In genomic region chr14:90674043-90674670, GRCh38 we compare ENCODE assay signal across 20 cellular contexts.
DNase-seq lines count a peak whose midpoint lies in the region; ATAC-seq and TF ChIP-seq lines count a peak whose summit lies in the region.
"Had no signal": no experiment of that assay in that cellular context is flagged by ENCODE, and none has a peak within 500 bp of the region (broad histone marks: within the 10 kb centered on the region; RNA-seq: fewer than 3 reads in every experiment).

No MANE protein-coding gene starts in this region.

- POLR2A ChIA-PET in WTC11 (lab: Charles Lee): no interaction called here

- ATAC-seq in heart left ventricle: peak; percentile 44 to 74 (median 62)
- ATAC-seq in Right ventricle myocardium inferior: no peak
- ATAC-seq in WTC11: peak; percentile 53
- ATAC-seq in GM21423 (IDR thresholded peaks at IDR 0.05; ENCODE audit: unreplicated experiment): no peak
- no peak for ATAC-seq in HG02840 (IDR thresholded peaks at IDR 0.05; ENCODE audit: low FRiP score, unreplicated experiment)
- ATAC-seq in stimulated activated memory B cell treated with anti-CD40 and anti-IgM and Interleukin-4, amounts not matched to agents 10 μg/mL and 1 μg/mL and 100 μg/mL, for 72 hours: no peak
- ATAC-seq: K562; naive thymus-derived CD8-positive, alpha-beta T cell had no signal

- peak in 3 of 5 donors; percentile 30 to 48 (median 47) for DNase-seq in heart left ventricle
- DNase-seq in Right ventricle myocardium inferior (ENCODE audit: missing footprints): no peak
- no peak for DNase-seq in WTC11 (ENCODE audit: low spot score)
- no peak for DNase-seq in kidney glomerular epithelial cell (lab: John Stamatoyannopoulos, UW)
- DNase-seq: activated CD4-positive, alpha-beta memory T cell treated with anti-CD3 and anti-CD28 coated beads for 36 hours; activated T-cell treated with anti-CD3 and anti-CD28 coated beads, Interleukin-2, amount 50 U/mL, for 24 hours; CD8-positive, alpha-beta memory T cell; EL; naive thymus-derived CD8-positive, alpha-beta T cell; NCI-H1436; stimulated activated CD4-positive, alpha-beta T cell treated with anti-CD3 and anti-CD28 coated beads, Interleukin-12 subunit alpha, Interleukin-12 subunit beta, amount 100 ng/mL, for 4 hours; stimulated activated naive CD4-positive, alpha-beta T cell treated with Interleukin-2 at 50 U/mL for 16 hours; uterus had no signal

- H3K4me3 Mint-ChIP-seq in WTC11: no peak overlapping the region
- H3K4me3 Mint-ChIP-seq in stimulated activated memory B cell treated with anti-CD40 and anti-IgM and Interleukin-4, amounts not matched to agents 10 μg/mL and 1 μg/mL and 100 μg/mL, for 72 hours: no peak overlapping the region
- H3K4me3 Mint-ChIP-seq: activated CD4-positive, alpha-beta memory T cell treated with anti-CD3 and anti-CD28 coated beads for 36 hours; activated T-cell treated with anti-CD3 and anti-CD28 coated beads, Interleukin-2, amount 50 U/mL, for 24 hours; CD8-positive, alpha-beta memory T cell; naive thymus-derived CD8-positive, alpha-beta T cell had no signal

- CTCF ChIA-PET in WTC11 (lab: Charles Lee): interaction anchor here (0.6 kb wide), 1 partner anchor 66 kb away, joined by 5 read pairs; no protein-coding TSS in a partner anchor

- TF ChIP-seq POLR2A in heart left ventricle (IDR thresholded peaks at IDR 0.05): no peak

- H3K27ac ChIP-seq in heart left ventricle (peak overlapping the region in 10 of 12 donors; percentile 2 to 70 (median 60)), muscle layer of colon (ENCODE audit: low read depth, low read length) (peak overlapping the region; percentile 48)
- H3K27ac ChIP-seq: HL-60 had no signal

- no peak for TF ChIP-seq CTCF in heart left ventricle (IDR thresholded peaks at IDR 0.05)
- TF ChIP-seq CTCF in WTC11 (IDR thresholded peaks at IDR 0.05): no peak

- H3K9me3 Mint-ChIP-seq in WTC11: peaks cover 9% of the 10 kb centered on the region
- peaks cover 6% of the 10 kb centered on the region for H3K9me3 Mint-ChIP-seq in stimulated activated memory B cell treated with anti-CD40 and anti-IgM and Interleukin-4, amounts not matched to agents 10 μg/mL and 1 μg/mL and 100 μg/mL, for 72 hours

- H3K4me1 Mint-ChIP-seq in WTC11: peaks cover 5% of the 10 kb centered on the region; the same call in 1 of the 2 replicates
- peaks cover 12% of the 10 kb centered on the region for H3K4me1 Mint-ChIP-seq in stimulated activated memory B cell treated with anti-CD40 and anti-IgM and Interleukin-4, amounts not matched to agents 10 μg/mL and 1 μg/mL and 100 μg/mL, for 72 hours

- H3K4me1 ChIP-seq in heart left ventricle (peaks cover 0 to 65% (median 29%) of the 10 kb centered on the region in 12 donors), muscle layer of colon (ENCODE audit: insufficient read depth, low read length) (peaks cover 56% of the 10 kb centered on the region)
- H3K4me1 ChIP-seq: uterus had no signal

- H3K4me3 ChIP-seq in heart left ventricle (no peak overlapping the region), muscle layer of colon (ENCODE audit: low read depth in 1 of 2, low read length in 2 of 2) (no peak overlapping the region)
- H3K4me3 ChIP-seq: K562, uterus had no signal

- no peak overlapping the region for H3K9ac ChIP-seq in muscle layer of colon (ENCODE audit: low read length)

- no peaks in the 10 kb centered on the region for H3K27me3 Mint-ChIP-seq in WTC11 (ENCODE audit: low read depth)
- H3K27me3 Mint-ChIP-seq in stimulated activated memory B cell treated with anti-CD40 and anti-IgM and Interleukin-4, amounts not matched to agents 10 μg/mL and 1 μg/mL and 100 μg/mL, for 72 hours: no peaks in the 10 kb centered on the region
- H3K27me3 Mint-ChIP-seq: activated CD4-positive, alpha-beta memory T cell treated with anti-CD3 and anti-CD28 coated beads for 36 hours; activated T-cell treated with anti-CD3 and anti-CD28 coated beads, Interleukin-2, amount 50 U/mL, for 24 hours; naive thymus-derived CD8-positive, alpha-beta T cell; progenitor cell of endocrine pancreas had no signal

- intact Hi-C loops in heart left ventricle (cut with DNase I) (loop anchor here in 1 of 10 donors (10.0 kb wide), 1 partner anchor 119 kb away; no protein-coding TSS in a partner anchor), Right ventricle myocardium inferior (cut with DNase I) (no loop called here)

- H3K36me3 Mint-ChIP-seq in WTC11: peaks cover 6% of the 10 kb centered on the region
- peaks cover 6% of the 10 kb centered on the region for H3K36me3 Mint-ChIP-seq in stimulated activated memory B cell treated with anti-CD40 and anti-IgM and Interleukin-4, amounts not matched to agents 10 μg/mL and 1 μg/mL and 100 μg/mL, for 72 hours
- H3K36me3 Mint-ChIP-seq: naive thymus-derived CD8-positive, alpha-beta T cell had no signal

- H3K9me3 ChIP-seq in heart left ventricle: peaks cover 0 to 10% (median 0%) of the 10 kb centered on the region in 12 donors
- H3K9me3 ChIP-seq in muscle layer of colon (ENCODE audit: low read length): no peaks in the 10 kb centered on the region

- WGBS in heart left ventricle, 4 donors: 56 to 73% (median 64%) methylated on average over 8 of the region's 8 CpGs

- no peaks in the 10 kb centered on the region for H3K27me3 ChIP-seq in heart left ventricle
- no peaks in the 10 kb centered on the region for H3K27me3 ChIP-seq in muscle layer of colon (ENCODE audit: control insufficient read depth in 1 of 2, insufficient read depth in 2 of 2, low read length in 2 of 2)
- H3K27me3 ChIP-seq: uterus had no signal

- peaks cover 0 to 40% (median 5%) of the 10 kb centered on the region in 9 donors for H3K36me3 ChIP-seq in heart left ventricle
- peaks cover 11% of the 10 kb centered on the region for H3K36me3 ChIP-seq in muscle layer of colon (ENCODE audit: insufficient read depth, low read length)
- H3K36me3 ChIP-seq: uterus had no signal

- H3K27ac Mint-ChIP-seq in WTC11: no peak overlapping the region
- H3K27ac Mint-ChIP-seq in stimulated activated memory B cell treated with anti-CD40 and anti-IgM and Interleukin-4, amounts not matched to agents 10 μg/mL and 1 μg/mL and 100 μg/mL, for 72 hours: no peak overlapping the region
- H3K27ac Mint-ChIP-seq: activated CD4-positive, alpha-beta memory T cell treated with anti-CD3 and anti-CD28 coated beads for 36 hours; activated T-cell treated with anti-CD3 and anti-CD28 coated beads, Interleukin-2, amount 50 U/mL, for 24 hours; CD8-positive, alpha-beta memory T cell; progenitor cell of endocrine pancreas had no signal

TF ChIP-seq in WTC11, 78 proteins besides CTCF, POLR2A, EP300 and RAD21:
- no peak for TF ChIP-seq IRF2 (CRISPR knock-in tag; IDR thresholded peaks at IDR 0.05; ENCODE audit: borderline replicate concordance, low read depth)
- no peak for TF ChIP-seq MXD4 (CRISPR knock-in tag; IDR thresholded peaks at IDR 0.05; ENCODE audit: borderline replicate concordance)
- no peak for TF ChIP-seq FOXP1 (CRISPR knock-in tag; IDR thresholded peaks at IDR 0.05; ENCODE audit: borderline replicate concordance)
- TF ChIP-seq ZNF232 (CRISPR knock-in tag; IDR thresholded peaks at IDR 0.05): no peak
- no peak for TF ChIP-seq ZSCAN18 (CRISPR knock-in tag; IDR thresholded peaks at IDR 0.05)
- no peak for TF ChIP-seq NR3C1 (CRISPR knock-in tag; conservative IDR thresholded peaks at IDR 0.05; ENCODE audit: low read depth)
- TF ChIP-seq CDX4 (CRISPR knock-in tag; IDR thresholded peaks at IDR 0.05; ENCODE audit: borderline replicate concordance): no peak
- TF ChIP-seq OVOL2 (CRISPR knock-in tag; IDR thresholded peaks at IDR 0.05; ENCODE audit: borderline replicate concordance): no peak
TF ChIP-seq in WTC11: peak in this region for 0.

Comparison
In these comparisons a context has a peak if more than half of its experiments do, and no peak if none do; other contexts are left out.
1. ATAC-seq: peak in heart left ventricle (4 of 4) and WTC11 (single experiment); none in Right ventricle myocardium inferior (single experiment), GM21423 (single experiment), HG02840 (single experiment) and stimulated activated memory B cell treated with anti-CD40 and anti-IgM and Interleukin-4, amounts not matched to agents 10 μg/mL and 1 μg/mL and 100 μg/mL, for 72 hours (single experiment).
2. DNase-seq: peak in heart left ventricle (3 of 5); none in Right ventricle myocardium inferior (single experiment), WTC11 (single experiment) and kidney glomerular epithelial cell (single experiment).